Comparison of ENCODE assay signal across 13 cellular contexts in the genomic region with DNA sequence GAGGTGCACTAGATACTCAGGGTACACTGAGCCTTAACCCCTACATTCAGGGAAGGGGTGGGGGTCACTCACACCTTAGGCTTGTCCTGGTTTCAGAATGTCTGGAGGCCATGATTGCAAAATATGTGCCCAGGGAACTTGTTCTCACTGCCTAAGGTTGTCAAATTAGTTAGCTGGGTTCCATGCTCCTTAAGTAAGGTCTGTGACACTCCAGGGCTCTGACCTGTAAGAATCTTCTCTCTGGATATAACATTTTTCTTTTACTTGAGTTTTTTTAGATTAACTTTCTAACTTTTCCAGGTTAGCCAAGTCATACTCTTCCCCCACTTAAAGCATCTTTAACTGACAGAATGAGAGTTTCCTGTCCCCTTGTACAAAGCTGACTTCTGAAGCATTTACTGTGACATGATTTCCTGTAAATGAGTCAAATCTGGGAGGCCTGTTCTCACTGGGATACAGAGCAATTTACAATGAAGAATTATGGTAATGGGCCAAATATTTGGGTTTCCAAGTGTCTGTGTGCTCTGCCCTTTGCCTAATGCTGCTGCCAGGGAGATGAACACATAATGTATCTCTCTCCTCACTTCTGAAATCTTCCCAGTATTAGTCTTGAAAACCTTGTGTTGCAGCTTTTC.
A peak's percentile ranks its signal among the peaks of the same experiment; 100 is the strongest.
DNase-seq lines count a peak whose midpoint lies in the region; ATAC-seq, FAIRE-seq and TF ChIP-seq lines count a peak whose summit lies in the region.
"Had no signal": no experiment of that assay in that cellular context is flagged by ENCODE, and none has a peak within 500 bp of the region (broad histone marks: within the 10 kb centered on the region; RNA-seq: fewer than 3 reads in every experiment).

No MANE protein-coding gene starts in this region.

- H3K27ac Mint-ChIP-seq in neural progenitor cell: no peak overlapping the region

- peak overlapping the region; percentile 4 for H3K9ac ChIP-seq in Loucy (ENCODE audit: low read depth, low read length, poor library complexity, severe bottlenecking)
- H3K9ac ChIP-seq in skeletal muscle satellite cell (ENCODE audit: low read depth, low read length): no peak overlapping the region
- H3K9ac ChIP-seq in neural progenitor cell: no peak overlapping the region
- H3K9ac ChIP-seq in HepG2 (ENCODE audit: insufficient read depth, low read depth, low read length): no peak overlapping the region

- H3K36me3 ChIP-seq in Loucy (ENCODE audit: insufficient read depth, low read length) (no peaks in the 10 kb centered on the region), skeletal muscle satellite cell (ENCODE audit: insufficient read depth, low read length) (no peaks in the 10 kb centered on the region), neural progenitor cell (no peaks in the 10 kb centered on the region), HepG2 (replicated peaks in 1 of 2; ENCODE audit: control insufficient read depth in 1 of 2, insufficient read depth in 2 of 2, low read length in 2 of 2) (0 out of 5 replicates have a peak, but pooled peaks cover 0 to 9% of the 10 kb centered on the region in 2 experiments)
- H3K36me3 ChIP-seq: thoracic aorta had no signal

- H3K4me2 ChIP-seq in Loucy (ENCODE audit: low read depth, low read length, poor library complexity, severe bottlenecking) (peak overlapping the region; percentile 42), skeletal muscle satellite cell (ENCODE audit: low read length) (peak overlapping the region; percentile 1), neural progenitor cell (no peak overlapping the region), HepG2 (ENCODE audit: low read depth, low read length) (no peak overlapping the region)

- no peaks in the 10 kb centered on the region for H3K27me3 ChIP-seq in Loucy (ENCODE audit: insufficient read depth, low read length, poor library complexity, severe bottlenecking)
- H3K27me3 ChIP-seq in skeletal muscle satellite cell (ENCODE audit: control insufficient read depth, insufficient read depth, low read length): no peaks in the 10 kb centered on the region
- no peaks in the 10 kb centered on the region for H3K27me3 ChIP-seq in neural progenitor cell
- H3K27me3 ChIP-seq in HepG2 (ENCODE audit: control insufficient read depth in 1 of 2, insufficient read depth in 2 of 2, low read length in 2 of 2): no peaks in the 10 kb centered on the region

- no peaks in the 10 kb centered on the region for H3F3A ChIP-seq in Loucy (ENCODE audit: low read depth)
- no peaks in the 10 kb centered on the region for H3F3A ChIP-seq in neural progenitor cell (ENCODE audit: low read depth)

- no peak for FAIRE-seq in HepG2 (lab: Jason Lieb, UNC)

- H4K20me1 ChIP-seq in Loucy (ENCODE audit: insufficient read depth, low read length, poor library complexity, severe bottlenecking) (no peaks in the 10 kb centered on the region), neural progenitor cell (ENCODE audit: low read depth) (no peaks in the 10 kb centered on the region), HepG2 (ENCODE audit: insufficient read depth, low read length) (no peaks in the 10 kb centered on the region)

- ATAC-seq in GM18858 (IDR thresholded peaks at IDR 0.05; ENCODE audit: unreplicated experiment): peak; percentile 60
- ATAC-seq in HG02642 (IDR thresholded peaks at IDR 0.05; ENCODE audit: poor library complexity, unreplicated experiment): no peak
- ATAC-seq in HepG2: no peak
- ATAC-seq: left lobe of liver, Panc1 had no signal

- H3K4me3 Mint-ChIP-seq in neural progenitor cell: no peak overlapping the region

- no peaks in the 10 kb centered on the region for H3K9me3 Mint-ChIP-seq in neural progenitor cell

- H3K9me2 ChIP-seq in Loucy (replicated peaks; ENCODE audit: low read depth, low read length): no peaks in the 10 kb centered on the region

- no TSS peak for BruUV-seq in HepG2 (replicated peaks; lab: Mats Ljungman, UMichigan)

- no peaks in the 10 kb centered on the region for H3K79me2 ChIP-seq in Loucy (ENCODE audit: insufficient read depth, low read length)
- H3K79me2 ChIP-seq in neural progenitor cell (ENCODE audit: low read depth): no peaks in the 10 kb centered on the region
- no peaks in the 10 kb centered on the region for H3K79me2 ChIP-seq in HepG2 (ENCODE audit: insufficient read depth, low read length)

- H3K4me1 Mint-ChIP-seq in neural progenitor cell: peaks cover 1% of the 10 kb centered on the region

- no peak for TF ChIP-seq RAD21 in HepG2 (CRISPR knock-in tag; IDR thresholded peaks at IDR 0.05)

- H3K4me3 ChIP-seq in Loucy (ENCODE audit: low read length, poor library complexity, severe bottlenecking) (peak overlapping the region; percentile 18), skeletal muscle satellite cell (ENCODE audit: low read length) (no peak overlapping the region), neural progenitor cell (no peak overlapping the region), HepG2 (replicated peaks in 1 of 3; ENCODE audit: insufficient read depth in 1 of 3, low read depth in 2 of 3, low read length in 3 of 3) (no peak overlapping the region)
- H3K4me3 ChIP-seq: thoracic aorta had no signal

- H3K4me1 ChIP-seq in Loucy (ENCODE audit: insufficient read depth, low read length, poor library complexity, severe bottlenecking) (peaks cover 27% of the 10 kb centered on the region), skeletal muscle satellite cell (ENCODE audit: control insufficient read depth, insufficient read depth, low read length) (peaks cover 12% of the 10 kb centered on the region), neural progenitor cell (no peaks in the 10 kb centered on the region), HepG2 (ENCODE audit: insufficient read depth, low read length) (no peaks in the 10 kb centered on the region)

- no peak overlapping the region for H3K27ac ChIP-seq in neural progenitor cell
- no peak overlapping the region for H3K27ac ChIP-seq in HepG2 (ENCODE audit: extremely low read length, insufficient read depth, low read length)

- DNase-seq in fibroblast of peridontal ligament (ENCODE audit: extremely low read depth): peak; percentile 34
- no peak for DNase-seq in neural progenitor cell (ENCODE audit: low spot score)
- DNase-seq in iPS-NIHi7 (ENCODE audit: extremely low spot score): no peak
- DNase-seq in HepG2 (ENCODE audit: low spot score): no peak
- DNase-seq: GF-D8, NCI-H1436 had no signal

- POLR2A ChIA-PET in HepG2 (lab: Yijun Ruan, JAX): no interaction called here

- H2AFZ ChIP-seq in Loucy (ENCODE audit: low read length): peak overlapping the region; percentile 38; the same call in 1 of the 2 replicates
- no peak overlapping the region for H2AFZ ChIP-seq in neural progenitor cell (replicated peaks)
- H2AFZ ChIP-seq in HepG2 (ENCODE audit: low read length): no peak overlapping the region

- CTCF ChIA-PET in HepG2 (lab: Yijun Ruan, JAX; ENCODE audit: low intra/inter-chr PET ratio, low total read pairs): no interaction called here

- intact Hi-C loops in HepG2 (cut with micrococcal nuclease; ENCODE audit: unreplicated experiment): no loop called here

- H3K9me3 ChIP-seq in Loucy (ENCODE audit: insufficient read depth, low read depth, low read length) (no peaks in the 10 kb centered on the region), skeletal muscle satellite cell (replicated peaks; ENCODE audit: low read length) (no peaks in the 10 kb centered on the region), neural progenitor cell (ENCODE audit: low read depth) (no peaks in the 10 kb centered on the region), HepG2 (ENCODE audit: low read length) (no peaks in the 10 kb centered on the region)
- H3K9me3 ChIP-seq: thoracic aorta had no signal

- H3K27me3 Mint-ChIP-seq in neural progenitor cell (ENCODE audit: insufficient read depth, low read depth): peaks cover 3% of the 10 kb centered on the region

- H3K36me3 Mint-ChIP-seq in neural progenitor cell: peaks cover 2% of the 10 kb centered on the region

- no peak for TF ChIP-seq POLR2A in HepG2 (IDR thresholded peaks at IDR 0.05; ENCODE audit: insufficient read depth in 1 of 2, low read depth in 2 of 2, low read length in 2 of 2)

- in situ Hi-C loops in HepG2 (cut with HindIII; ENCODE audit: extremely low pct_ligation_motif_present, low pct_unique_long_range_greater_than_20kb): no loop called here

- TF ChIP-seq EP300 in HepG2 (IDR thresholded peaks at IDR 0.05; ENCODE audit: low read depth in 2 of 2, low read length in 2 of 2) (no peak), HepG2 (CRISPR knock-in tag; IDR thresholded peaks at IDR 0.05; ENCODE audit: borderline replicate concordance) (no peak)

- TF ChIP-seq CTCF in Loucy (conservative IDR thresholded peaks at IDR 0.05; ENCODE audit: low read length) (no peak), neural progenitor cell (IDR thresholded peaks at IDR 0.05) (no peak), HepG2 (CRISPR knock-in tag; IDR thresholded peaks at IDR 0.05) (no peak)

TF ChIP-seq in HepG2, 621 proteins besides CTCF, POLR2A, EP300 and RAD21 (continues in another document):
- TF ChIP-seq, protein P1, sequence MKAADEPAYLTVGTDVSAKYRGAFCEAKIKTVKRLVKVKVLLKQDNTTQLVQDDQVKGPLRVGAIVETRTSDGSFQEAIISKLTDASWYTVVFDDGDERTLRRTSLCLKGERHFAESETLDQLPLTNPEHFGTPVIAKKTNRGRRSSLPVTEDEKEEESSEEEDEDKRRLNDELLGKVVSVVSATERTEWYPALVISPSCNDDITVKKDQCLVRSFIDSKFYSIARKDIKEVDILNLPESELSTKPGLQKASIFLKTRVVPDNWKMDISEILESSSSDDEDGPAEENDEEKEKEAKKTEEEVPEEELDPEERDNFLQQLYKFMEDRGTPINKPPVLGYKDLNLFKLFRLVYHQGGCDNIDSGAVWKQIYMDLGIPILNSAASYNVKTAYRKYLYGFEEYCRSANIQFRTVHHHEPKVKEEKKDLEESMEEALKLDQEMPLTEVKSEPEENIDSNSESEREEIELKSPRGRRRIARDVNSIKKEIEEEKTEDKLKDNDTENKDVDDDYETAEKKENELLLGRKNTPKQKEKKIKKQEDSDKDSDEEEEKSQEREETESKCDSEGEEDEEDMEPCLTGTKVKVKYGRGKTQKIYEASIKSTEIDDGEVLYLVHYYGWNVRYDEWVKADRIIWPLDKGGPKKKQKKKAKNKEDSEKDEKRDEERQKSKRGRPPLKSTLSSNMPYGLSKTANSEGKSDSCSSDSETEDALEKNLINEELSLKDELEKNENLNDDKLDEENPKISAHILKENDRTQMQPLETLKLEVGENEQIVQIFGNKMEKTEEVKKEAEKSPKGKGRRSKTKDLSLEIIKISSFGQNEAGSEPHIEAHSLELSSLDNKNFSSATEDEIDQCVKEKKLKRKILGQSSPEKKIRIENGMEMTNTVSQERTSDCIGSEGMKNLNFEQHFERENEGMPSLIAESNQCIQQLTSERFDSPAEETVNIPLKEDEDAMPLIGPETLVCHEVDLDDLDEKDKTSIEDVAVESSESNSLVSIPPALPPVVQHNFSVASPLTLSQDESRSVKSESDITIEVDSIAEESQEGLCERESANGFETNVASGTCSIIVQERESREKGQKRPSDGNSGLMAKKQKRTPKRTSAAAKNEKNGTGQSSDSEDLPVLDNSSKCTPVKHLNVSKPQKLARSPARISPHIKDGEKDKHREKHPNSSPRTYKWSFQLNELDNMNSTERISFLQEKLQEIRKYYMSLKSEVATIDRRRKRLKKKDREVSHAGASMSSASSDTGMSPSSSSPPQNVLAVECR (CRISPR knock-in tag; IDR thresholded peaks at IDR 0.05; ENCODE audit: borderline replicate concordance): no peak
- TF ChIP-seq ZNF256 (CRISPR knock-in tag; conservative IDR thresholded peaks at IDR 0.05) (no peak), ZNF101 (CRISPR knock-in tag; IDR thresholded peaks at IDR 0.05; ENCODE audit: borderline replicate concordance, low read depth) (no peak)

Comparison
In these comparisons a context has a peak if more than half of its experiments do, and no peak if none do; other contexts are left out.
1. H3K4me2 ChIP-seq: peak in Loucy (single experiment) and skeletal muscle satellite cell (single experiment); none in neural progenitor cell (single experiment) and HepG2 (single experiment).